ENCODE assay signal across 22 cellular contexts in the genomic region with DNA sequence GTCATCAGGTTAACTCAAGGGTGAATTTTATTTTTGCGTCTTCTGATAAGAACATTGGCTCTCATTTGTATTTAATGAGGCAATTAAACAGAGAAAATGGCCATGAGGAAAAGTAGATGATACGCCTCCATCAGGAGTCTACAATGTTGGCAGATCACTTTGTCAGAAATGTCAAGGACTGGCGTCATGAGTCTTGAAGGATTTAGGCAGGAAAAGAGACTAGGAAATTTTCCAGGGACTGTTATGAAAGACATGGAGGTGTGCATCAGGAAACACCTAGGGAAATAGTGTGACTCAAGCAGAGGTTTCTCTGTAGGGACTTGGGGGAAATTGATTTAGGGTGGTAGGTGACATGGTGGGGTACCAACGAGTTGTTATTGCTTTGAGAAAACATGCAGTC.
"Had no signal": no experiment of that assay in that cellular context is flagged by ENCODE, and none has a peak within 500 bp of the region (broad histone marks: within the 10 kb centered on the region; RNA-seq: fewer than 3 reads in every experiment).

No MANE protein-coding gene starts in this region.

- H3K9me3 ChIP-seq: left lung, lower lobe of right lung, neutrophil, right atrium auricular region, testis, tibial nerve, upper lobe of right lung, vagina had no signal

- ATAC-seq: effector memory CD8-positive, alpha-beta T cell; foreskin keratinocyte; left lung; lower lobe of right lung; naive thymus-derived CD4-positive, alpha-beta T cell; upper lobe of right lung had no signal

- H3K36me3 Mint-ChIP-seq: naive thymus-derived CD4-positive, alpha-beta T cell had no signal

- H3K4me3 Mint-ChIP-seq: dendritic cell treated with granulocyte-macrophage colony-stimulating factor and Interleukin-4, amounts not matched to agents 40 ng/mL and 50 ng/mL, for 4 days; effector memory CD8-positive, alpha-beta T cell; naive thymus-derived CD4-positive, alpha-beta T cell; nephron progenitor cell had no signal

- DNase-seq: cerebellar nuclear complex; effector memory CD8-positive, alpha-beta T cell; foreskin keratinocyte; islet precursor cell; left lung; lower lobe of right lung; mesenchymal stem cell; midbrain; naive thymus-derived CD4-positive, alpha-beta T cell; nephron progenitor cell; posterior cingulate gyrus; small intestine; stimulated activated CD4-positive, alpha-beta T cell treated with anti-CD3 and anti-CD28 coated beads, Interleukin-12 subunit alpha, Interleukin-12 subunit beta, amount 100 ng/mL, for 4 hours; stimulated activated naive CD4-positive, alpha-beta T cell; testis; upper lobe of right lung had no signal

- H3K4me3 ChIP-seq: left lung, lower lobe of right lung, right atrium auricular region, testis, tibial nerve, upper lobe of right lung, vagina had no signal

- H3K9me3 Mint-ChIP-seq: dendritic cell treated with granulocyte-macrophage colony-stimulating factor and Interleukin-4, amounts not matched to agents 40 ng/mL and 50 ng/mL, for 4 days; effector memory CD8-positive, alpha-beta T cell; nephron progenitor cell had no signal

- H3K27ac Mint-ChIP-seq: dendritic cell treated with granulocyte-macrophage colony-stimulating factor and Interleukin-4, amounts not matched to agents 40 ng/mL and 50 ng/mL, for 4 days; effector memory CD8-positive, alpha-beta T cell; naive thymus-derived CD4-positive, alpha-beta T cell; nephron progenitor cell had no signal

- H3K4me1 ChIP-seq: foreskin keratinocyte, right atrium auricular region, testis had no signal

- H3K27me3 ChIP-seq: left lung, right atrium auricular region, testis, tibial nerve, vagina had no signal

- FAIRE-seq: colon, small intestine had no signal

- H3K27ac ChIP-seq: foreskin keratinocyte, lower lobe of right lung, neutrophil, right atrium auricular region, testis, tibial nerve, upper lobe of right lung, vagina had no signal

- H3K36me3 ChIP-seq: left lung, lower lobe of right lung, neutrophil, right atrium auricular region, tibial nerve, upper lobe of right lung, vagina had no signal

- H3K4me1 Mint-ChIP-seq: naive thymus-derived CD4-positive, alpha-beta T cell; nephron progenitor cell had no signal
